Comparison of ENCODE assay signal across 18 cellular contexts in genomic region chr15:101561584-101561906, GRCh38.
DNase-seq lines count a peak whose midpoint lies in the region; ATAC-seq, FAIRE-seq and TF ChIP-seq lines count a peak whose summit lies in the region.
"Had no signal": no experiment of that assay in that cellular context is flagged by ENCODE, and none has a peak within 500 bp of the region (broad histone marks: within the 10 kb centered on the region; RNA-seq: fewer than 3 reads in every experiment).

No MANE protein-coding gene starts in this region.

- TF ChIP-seq RAD21 in K562 (CRISPR knock-in tag; conservative IDR thresholded peaks at IDR 0.05 in 1 of 2, IDR thresholded peaks at IDR 0.05 in 1 of 2), result no peak

- H3K4me3 ChIP-seq in BLaER1 (no peak overlapping the region), K562 (no peak overlapping the region), esophagus muscularis mucosa (no peak overlapping the region), sigmoid colon (no peak overlapping the region)
- H3K4me3 ChIP-seq: GM23338 had no signal

- H4K20me1 ChIP-seq in BLaER1 (no peaks in the 10 kb centered on the region), K562 (replicated peaks; ENCODE audit: control insufficient read depth, insufficient read depth, low read length) (no peaks in the 10 kb centered on the region)

- H3K9me3 ChIP-seq in BLaER1 (no peaks in the 10 kb centered on the region), K562 (replicated peaks; ENCODE audit: control insufficient read depth, insufficient read depth, low read depth, low read length) (no peaks in the 10 kb centered on the region), esophagus muscularis mucosa (no peaks in the 10 kb centered on the region), sigmoid colon (no peaks in the 10 kb centered on the region)
- H3K9me3 ChIP-seq: Caco-2 had no signal

- no peak overlapping the region for H3K27ac Mint-ChIP-seq in naive thymus-derived CD8-positive, alpha-beta T cell
- H3K27ac Mint-ChIP-seq: B cell; CD4-positive, alpha-beta T cell; GM23338 had no signal

- BruUV-seq in K562 (replicated peaks; lab: Mats Ljungman, UMichigan), result no TSS peak

- no peak for TF ChIP-seq EP300 in K562 (IDR thresholded peaks at IDR 0.05; ENCODE audit: low read length)
- no peak for TF ChIP-seq EP300 in esophagus muscularis mucosa (IDR thresholded peaks at IDR 0.05)
- TF ChIP-seq EP300 in sigmoid colon (IDR thresholded peaks at IDR 0.05), result no peak

- peaks cover 5 to 36% (median 15%) of the 10 kb centered on the region in 5 donors for H3K27me3 Mint-ChIP-seq in naive thymus-derived CD8-positive, alpha-beta T cell

- no peak for TF ChIP-seq CTCF in K562 (IDR thresholded peaks at IDR 0.05 in 2 of 3, conservative IDR thresholded peaks at IDR 0.05 in 1 of 3; ENCODE audit: insufficient read depth in 2 of 3, low read depth in 1 of 3, low read length in 3 of 3)
- TF ChIP-seq CTCF in esophagus muscularis mucosa (IDR thresholded peaks at IDR 0.05), result no peak
- no peak for TF ChIP-seq CTCF in sigmoid colon (IDR thresholded peaks at IDR 0.05)

- H3K9me1 ChIP-seq in K562 (ENCODE audit: control insufficient read depth, insufficient read depth, low read length), result peaks cover 4% of the 10 kb centered on the region

- ATAC-seq in K562 (peak; percentile 39; the same call in 2 of the 3 replicates), GM18867 (IDR thresholded peaks at IDR 0.05; ENCODE audit: unreplicated experiment) (no peak)
- ATAC-seq in naive thymus-derived CD8-positive, alpha-beta T cell, result no peak
- ATAC-seq: GM23338 had no signal

- no peak overlapping the region for H3K9ac ChIP-seq in BLaER1
- no peak overlapping the region for H3K9ac ChIP-seq in K562 (ENCODE audit: insufficient read depth in 1 of 2, low read depth in 2 of 2, low read length in 2 of 2)

- no peak for DNase-seq in K562 (ENCODE audit: extremely low read depth in 1 of 4, low spot score in 3 of 4)
- DNase-seq in esophagus muscularis mucosa (ENCODE audit: extremely low spot score), result peak; percentile 57
- DNase-seq in sigmoid colon, result peak; percentile 45
- no peak for DNase-seq in naive thymus-derived CD8-positive, alpha-beta T cell
- DNase-seq in dedifferentiated amniotic fluid mesenchymal stem cell (ENCODE audit: extremely low spot score), result no peak
- DNase-seq: Caco-2; CD4-positive, alpha-beta T cell; HCEC 1CT had no signal

- no peak overlapping the region for H3K27ac ChIP-seq in BLaER1
- no peak overlapping the region for H3K27ac ChIP-seq in K562 (ENCODE audit: extremely low read depth, low read depth, low read length)
- no peak overlapping the region for H3K27ac ChIP-seq in esophagus muscularis mucosa (replicated peaks in 1 of 4)
- no peak overlapping the region for H3K27ac ChIP-seq in sigmoid colon
- H3K27ac ChIP-seq: C4-2B, HL-60 had no signal

- no peak overlapping the region for H3K4me3 Mint-ChIP-seq in naive thymus-derived CD8-positive, alpha-beta T cell
- H3K4me3 Mint-ChIP-seq: B cell; CD4-positive, alpha-beta T cell; GM23338 had no signal

- H3K36me3 Mint-ChIP-seq in naive thymus-derived CD8-positive, alpha-beta T cell, result no peaks in the 10 kb centered on the region

- CTCF ChIA-PET in K562 (lab: Yijun Ruan, JAX; ENCODE audit: low intra/inter-chr PET ratio), result no interaction called here

- H3K9me3 Mint-ChIP-seq in naive thymus-derived CD8-positive, alpha-beta T cell, result no peaks in the 10 kb centered on the region
- H3K9me3 Mint-ChIP-seq: CD4-positive, alpha-beta T cell had no signal

- FAIRE-seq in K562 (lab: Jason Lieb, UNC), result no peak
- FAIRE-seq: D721Med, G401.6, GM12891, H54 had no signal

- no peak for TF ChIP-seq POLR2A in K562 (conservative IDR thresholded peaks at IDR 0.05)
- no peak for TF ChIP-seq POLR2A in esophagus muscularis mucosa (IDR thresholded peaks at IDR 0.05; ENCODE audit: low read depth)
- no peak for TF ChIP-seq POLR2A in sigmoid colon (IDR thresholded peaks at IDR 0.05)

- H3K4me2 ChIP-seq in BLaER1, result peak overlapping the region; percentile 89
- no peak overlapping the region for H3K4me2 ChIP-seq in K562 (ENCODE audit: insufficient read depth, low read length)
- H3K4me2 ChIP-seq: GM23338 had no signal

- H3K79me2 ChIP-seq in K562 (ENCODE audit: control insufficient read depth, insufficient read depth, low read length), result no peaks in the 10 kb centered on the region

- in situ Hi-C loops in K562 (cut with MboI), result no loop called here

- H3K36me3 ChIP-seq in BLaER1 (no peaks in the 10 kb centered on the region), K562 (ENCODE audit: control insufficient read depth, insufficient read depth, low read length) (no peaks in the 10 kb centered on the region), esophagus muscularis mucosa (no peaks in the 10 kb centered on the region), sigmoid colon (no peaks in the 10 kb centered on the region)

- H3K4me1 ChIP-seq in BLaER1 (peaks cover 47% of the 10 kb centered on the region), K562 (replicated peaks in 1 of 2; ENCODE audit: control insufficient read depth in 2 of 2, insufficient read depth in 2 of 2, low read length in 2 of 2) (no peaks in the 10 kb centered on the region), esophagus muscularis mucosa (no peaks in the 10 kb centered on the region), sigmoid colon (peaks cover 0 to 3% (median 0%) of the 10 kb centered on the region in 4 donors)
- H3K4me1 ChIP-seq: Caco-2 had no signal

- intact Hi-C loops in K562 (cut with micrococcal nuclease) (no loop called here), esophagus muscularis mucosa (cut with DNase I) (no loop called here), sigmoid colon (cut with DNase I) (no loop called here)

- H3K27me3 ChIP-seq in BLaER1, result no peaks in the 10 kb centered on the region
- peaks cover 63 to 82% of the 10 kb centered on the region in 2 experiments for H3K27me3 ChIP-seq in K562 (ENCODE audit: control insufficient read depth in 2 of 2, insufficient read depth in 2 of 2, low read length in 2 of 2)
- peaks cover 0 to 9% (median 0%) of the 10 kb centered on the region in 4 donors for H3K27me3 ChIP-seq in esophagus muscularis mucosa
- H3K27me3 ChIP-seq in sigmoid colon, result no peaks in the 10 kb centered on the region

- 9% methylated on average over 15 of the region's 15 CpGs for WGBS in K562 (ENCODE audit: insufficient coverage, low coverage, missing lambda C conversion rate)
- WGBS in esophagus muscularis mucosa, result 82% methylated on average over 5 of the region's 15 CpGs
- WGBS in sigmoid colon, 2 donors, result 88 to 93% methylated on average over 15 of the region's 15 CpGs

- H2AFZ ChIP-seq in K562 (ENCODE audit: low read depth, low read length), result no peak overlapping the region
- H2AFZ ChIP-seq: GM23338 had no signal

- peaks cover 0 to 7% (median 4%) of the 10 kb centered on the region in 4 donors for H3K4me1 Mint-ChIP-seq in naive thymus-derived CD8-positive, alpha-beta T cell
- H3K4me1 Mint-ChIP-seq: B cell had no signal

- POLR2A ChIA-PET in K562 (lab: Yijun Ruan, JAX), result interaction anchor here (0.6 to 1.4 kb wide), 4 partner anchors 10 to 151 kb away, joined by 3 to 4 read pairs (median 3); no protein-coding TSS in a partner anchor
- POLR2A ChIA-PET in naive thymus-derived CD8-positive, alpha-beta T cell (lab: Charles Lee), result no interaction called here

TF ChIP-seq in K562, 482 proteins besides CTCF, POLR2A, EP300 and RAD21 (continues in another document):
- no peak for TF ChIP-seq CHD2 (IDR thresholded peaks at IDR 0.05; ENCODE audit: low read depth, low read length)
- no peak for TF ChIP-seq C11orf30 (IDR thresholded peaks at IDR 0.05; ENCODE audit: low read depth)
- TF ChIP-seq, protein P1, sequence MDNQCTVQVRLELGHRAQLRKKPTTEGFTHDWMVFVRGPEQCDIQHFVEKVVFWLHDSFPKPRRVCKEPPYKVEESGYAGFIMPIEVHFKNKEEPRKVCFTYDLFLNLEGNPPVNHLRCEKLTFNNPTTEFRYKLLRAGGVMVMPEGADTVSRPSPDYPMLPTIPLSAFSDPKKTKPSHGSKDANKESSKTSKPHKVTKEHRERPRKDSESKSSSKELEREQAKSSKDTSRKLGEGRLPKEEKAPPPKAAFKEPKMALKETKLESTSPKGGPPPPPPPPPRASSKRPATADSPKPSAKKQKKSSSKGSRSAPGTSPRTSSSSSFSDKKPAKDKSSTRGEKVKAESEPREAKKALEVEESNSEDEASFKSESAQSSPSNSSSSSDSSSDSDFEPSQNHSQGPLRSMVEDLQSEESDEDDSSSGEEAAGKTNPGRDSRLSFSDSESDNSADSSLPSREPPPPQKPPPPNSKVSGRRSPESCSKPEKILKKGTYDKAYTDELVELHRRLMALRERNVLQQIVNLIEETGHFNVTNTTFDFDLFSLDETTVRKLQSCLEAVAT (IDR thresholded peaks at IDR 0.05), result no peak
- TF ChIP-seq BRCA1 (IDR thresholded peaks at IDR 0.05), result no peak
- TF ChIP-seq BRCA1 (CRISPR knock-in tag; IDR thresholded peaks at IDR 0.05), result no peak
- no peak for TF ChIP-seq PCBP2 (IDR thresholded peaks at IDR 0.05; ENCODE audit: low read depth, low read length, poor library complexity, severe bottlenecking)
- TF ChIP-seq NFXL1 (CRISPR knock-in tag; IDR thresholded peaks at IDR 0.05), result no peak
- TF ChIP-seq CBX8 (IDR thresholded peaks at IDR 0.05; ENCODE audit: borderline replicate concordance, extremely low read depth, low read depth, low read length, poor library complexity, severe bottlenecking), result no peak
- no peak for TF ChIP-seq ZNF398 (CRISPR knock-in tag; IDR thresholded peaks at IDR 0.05)
- TF ChIP-seq HMBOX1 (IDR thresholded peaks at IDR 0.05), result no peak
- no peak for TF ChIP-seq MAFF (IDR thresholded peaks at IDR 0.05; ENCODE audit: low read length)

Comparison
In these comparisons a context has a peak if more than half of its experiments do, and no peak if none do; other contexts are left out.
1. DNase-seq: peak in esophagus muscularis mucosa (single experiment) and sigmoid colon (single experiment); none in K562 (0 of 4), naive thymus-derived CD8-positive, alpha-beta T cell (0 of 10) and dedifferentiated amniotic fluid mesenchymal stem cell (single experiment).